22 cellular contexts compared by ENCODE assay signal in the genomic region with DNA sequence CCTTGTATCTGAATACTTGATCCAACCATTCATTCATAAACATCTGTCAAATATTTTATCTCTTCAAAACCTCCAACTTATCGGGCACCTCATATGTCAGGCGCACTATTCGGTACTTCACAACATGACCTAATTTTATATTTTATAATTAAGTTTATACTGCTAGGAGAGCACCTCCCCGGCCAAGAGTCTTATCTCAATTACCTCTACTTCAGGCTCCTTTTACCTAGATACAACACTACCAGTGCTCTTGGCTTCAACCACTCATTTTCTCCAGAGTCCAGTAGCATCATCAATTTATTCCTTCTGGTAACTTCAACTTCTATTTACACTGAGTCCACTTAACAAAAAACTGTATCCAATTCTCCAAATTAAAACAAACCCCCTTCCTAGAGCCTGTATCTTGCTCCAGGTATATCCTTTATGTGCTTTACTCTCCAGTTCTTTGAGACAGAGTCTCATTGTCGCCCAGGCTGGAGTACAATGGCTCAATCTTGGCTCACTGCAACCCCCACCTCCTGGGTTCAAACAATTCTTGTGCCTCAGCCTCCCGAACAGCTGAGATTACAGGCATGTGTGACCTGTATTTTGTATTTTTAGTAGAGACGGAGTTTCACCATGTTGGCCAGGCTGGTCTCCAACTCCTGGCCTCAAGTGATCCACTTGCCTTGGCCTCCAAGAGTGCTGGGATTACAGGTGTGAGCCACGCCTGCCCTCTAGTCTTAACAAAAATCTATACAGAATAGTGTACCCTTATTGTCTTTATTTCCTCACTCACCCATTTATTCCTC. TPM values are rescaled to one million over a fixed set of nuclear protein-coding genes. Genes with fewer than 3 reads are reported as not detected.
"Had no signal": no experiment of that assay in that cellular context is flagged by ENCODE, and none has a peak within 500 bp of the region (broad histone marks: within the 10 kb centered on the region; RNA-seq: fewer than 3 reads in every experiment).

No MANE protein-coding gene starts in this region.

- H3K4me1 ChIP-seq: foreskin keratinocyte had no signal

- H3K9me3 ChIP-seq: mucosa of descending colon, tibial nerve, uterus had no signal

- H3K9me3 Mint-ChIP-seq: activated CD4-positive, alpha-beta memory T cell treated with anti-CD3 and anti-CD28 coated beads, Interleukin-2, amount 10 ng/mL, durations not matched to agents 7 days and 5 days; activated naive CD4-positive, alpha-beta T cell treated with anti-CD3 and anti-CD28 coated beads, Interleukin-2, amount 10 ng/mL, durations not matched to agents 7 days and 5 days; naive B cell had no signal

- H3K27ac Mint-ChIP-seq: activated CD4-positive, alpha-beta memory T cell treated with anti-CD3 and anti-CD28 coated beads, Interleukin-2, amount 10 ng/mL, durations not matched to agents 7 days and 5 days; activated CD8-positive, alpha-beta memory T cell treated with anti-CD3 and anti-CD28 coated beads, Interleukin-2, amount 10 ng/mL, durations not matched to agents 7 days and 5 days; activated naive CD4-positive, alpha-beta T cell treated with anti-CD3 and anti-CD28 coated beads, Interleukin-2, amount 10 ng/mL, durations not matched to agents 7 days and 5 days had no signal

- H3K27me3 Mint-ChIP-seq: activated CD4-positive, alpha-beta memory T cell treated with anti-CD3 and anti-CD28 coated beads, Interleukin-2, amount 10 ng/mL, durations not matched to agents 7 days and 5 days; activated CD8-positive, alpha-beta memory T cell treated with anti-CD3 and anti-CD28 coated beads, Interleukin-2, amount 10 ng/mL, durations not matched to agents 7 days and 5 days; activated naive CD4-positive, alpha-beta T cell treated with anti-CD3 and anti-CD28 coated beads, Interleukin-2, amount 10 ng/mL, durations not matched to agents 7 days and 5 days; naive B cell had no signal

- H3K4me3 Mint-ChIP-seq: activated CD4-positive, alpha-beta memory T cell treated with anti-CD3 and anti-CD28 coated beads, Interleukin-2, amount 10 ng/mL, durations not matched to agents 7 days and 5 days; activated CD8-positive, alpha-beta memory T cell treated with anti-CD3 and anti-CD28 coated beads, Interleukin-2, amount 10 ng/mL, durations not matched to agents 7 days and 5 days; activated naive CD4-positive, alpha-beta T cell treated with anti-CD3 and anti-CD28 coated beads, Interleukin-2, amount 10 ng/mL, durations not matched to agents 7 days and 5 days; naive B cell had no signal

- DNase-seq: activated CD4-positive, alpha-beta memory T cell treated with anti-CD3 and anti-CD28 coated beads, Interleukin-2, amount 10 ng/mL, durations not matched to agents 7 days and 5 days; activated CD4-positive, alpha-beta T cell treated with anti-CD3 and anti-CD28 coated beads for 48 hours; activated CD4-positive, CD25-positive, alpha-beta regulatory T cell; activated CD8-positive, alpha-beta memory T cell treated with anti-CD3 and anti-CD28 coated beads, Interleukin-2, amount 10 ng/mL, durations not matched to agents 7 days and 5 days; activated naive CD4-positive, alpha-beta T cell treated with anti-CD3 and anti-CD28 coated beads, Interleukin-2, amount 10 ng/mL, durations not matched to agents 7 days and 5 days; foreskin keratinocyte; hypothalamus; islet precursor cell; mucosa of descending colon; naive B cell; nucleus accumbens; retina; stimulated activated CD4-positive, alpha-beta T cell treated with anti-CD3 and anti-CD28 coated beads, Interleukin-12 subunit alpha, Interleukin-12 subunit beta, amount 100 ng/mL, for 4 hours; stimulated activated CD4-positive, alpha-beta T cell treated with anti-CD3 and anti-CD28 coated beads, Interleukin-1b, Interleukin-23, amount 100 ng/mL, for 48 hours; stimulated activated CD8-positive, alpha-beta memory T cell treated with anti-CD3 and anti-CD28 coated beads, Interleukin-4, amount 100 ng/mL, for 48 hours; stimulated activated naive CD4-positive, alpha-beta T cell; substantia nigra; T-helper 1 cell; T1000; uterus had no signal

- H3K27ac ChIP-seq: foreskin keratinocyte, tibial nerve, uterus had no signal

- H3K36me3 ChIP-seq: tibial nerve, uterus had no signal

- ATAC-seq: activated CD8-positive, alpha-beta memory T cell treated with anti-CD3 and anti-CD28 coated beads, Interleukin-2, amount 10 ng/mL, durations not matched to agents 7 days and 5 days; foreskin keratinocyte; mucosa of descending colon had no signal

- H3K4me3 ChIP-seq: mucosa of descending colon, tibial nerve, uterus had no signal

- H3K36me3 Mint-ChIP-seq: naive B cell had no signal

- H3K27me3 ChIP-seq: foreskin keratinocyte, tibial nerve, uterus had no signal

RNA-seq across cellular contexts. Expression of a gene that starts 43.7 kb away (rescaled TPM):
- total RNA-seq: epithelial cell of proximal tubule had no signal
